ENCODE assay signal across 1 cellular context in the genomic region with DNA sequence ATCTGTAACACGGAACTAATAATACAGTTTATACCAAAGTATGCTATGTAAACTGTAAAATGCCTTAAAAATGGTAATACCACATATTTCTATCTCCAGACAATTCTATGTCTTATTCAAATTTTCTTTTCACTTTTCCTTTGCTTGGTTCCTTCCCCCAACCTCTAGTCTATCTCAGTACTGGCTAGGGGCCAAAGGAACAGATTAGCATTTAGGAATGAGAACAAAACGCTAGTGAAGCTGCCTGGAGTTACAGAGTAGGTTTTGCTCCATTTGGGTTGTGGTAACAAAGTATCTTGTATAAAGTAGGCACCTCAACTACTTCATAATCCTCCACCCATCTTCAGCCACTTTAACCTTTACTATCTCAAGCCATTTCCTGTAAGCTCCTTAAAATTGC.
A peak's percentile ranks its signal among the peaks of the same experiment; 100 is the strongest.
TF ChIP-seq lines count a peak whose summit lies in the region.

No MANE protein-coding gene starts in this region.

TF ChIP-seq in K562, 482 proteins besides CTCF, POLR2A, EP300 and RAD21:
- TF ChIP-seq NFIC (IDR thresholded peaks at IDR 0.05): peak; percentile 77
- TF ChIP-seq HDAC8 (tag; IDR thresholded peaks at IDR 0.05): no peak
- TF ChIP-seq NR2F6 (CRISPR knock-in tag; IDR thresholded peaks at IDR 0.05): no peak
- TF ChIP-seq, protein P1, sequence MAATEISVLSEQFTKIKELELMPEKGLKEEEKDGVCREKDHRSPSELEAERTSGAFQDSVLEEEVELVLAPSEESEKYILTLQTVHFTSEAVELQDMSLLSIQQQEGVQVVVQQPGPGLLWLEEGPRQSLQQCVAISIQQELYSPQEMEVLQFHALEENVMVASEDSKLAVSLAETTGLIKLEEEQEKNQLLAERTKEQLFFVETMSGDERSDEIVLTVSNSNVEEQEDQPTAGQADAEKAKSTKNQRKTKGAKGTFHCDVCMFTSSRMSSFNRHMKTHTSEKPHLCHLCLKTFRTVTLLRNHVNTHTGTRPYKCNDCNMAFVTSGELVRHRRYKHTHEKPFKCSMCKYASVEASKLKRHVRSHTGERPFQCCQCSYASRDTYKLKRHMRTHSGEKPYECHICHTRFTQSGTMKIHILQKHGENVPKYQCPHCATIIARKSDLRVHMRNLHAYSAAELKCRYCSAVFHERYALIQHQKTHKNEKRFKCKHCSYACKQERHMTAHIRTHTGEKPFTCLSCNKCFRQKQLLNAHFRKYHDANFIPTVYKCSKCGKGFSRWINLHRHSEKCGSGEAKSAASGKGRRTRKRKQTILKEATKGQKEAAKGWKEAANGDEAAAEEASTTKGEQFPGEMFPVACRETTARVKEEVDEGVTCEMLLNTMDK (IDR thresholded peaks at IDR 0.05; ENCODE audit: borderline replicate concordance, insufficient read depth, low read depth, low read length, poor library complexity, severe bottlenecking): no peak
- TF ChIP-seq, protein P2, sequence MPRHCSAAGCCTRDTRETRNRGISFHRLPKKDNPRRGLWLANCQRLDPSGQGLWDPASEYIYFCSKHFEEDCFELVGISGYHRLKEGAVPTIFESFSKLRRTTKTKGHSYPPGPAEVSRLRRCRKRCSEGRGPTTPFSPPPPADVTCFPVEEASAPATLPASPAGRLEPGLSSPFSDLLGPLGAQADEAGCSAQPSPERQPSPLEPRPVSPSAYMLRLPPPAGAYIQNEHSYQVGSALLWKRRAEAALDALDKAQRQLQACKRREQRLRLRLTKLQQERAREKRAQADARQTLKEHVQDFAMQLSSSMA (CRISPR knock-in tag; IDR thresholded peaks at IDR 0.05): no peak
- no peak for TF ChIP-seq NONO (IDR thresholded peaks at IDR 0.05; ENCODE audit: low read depth in 2 of 2, low read length in 1 of 2)
